1 cellular context compared by ENCODE assay signal in the genomic region with DNA sequence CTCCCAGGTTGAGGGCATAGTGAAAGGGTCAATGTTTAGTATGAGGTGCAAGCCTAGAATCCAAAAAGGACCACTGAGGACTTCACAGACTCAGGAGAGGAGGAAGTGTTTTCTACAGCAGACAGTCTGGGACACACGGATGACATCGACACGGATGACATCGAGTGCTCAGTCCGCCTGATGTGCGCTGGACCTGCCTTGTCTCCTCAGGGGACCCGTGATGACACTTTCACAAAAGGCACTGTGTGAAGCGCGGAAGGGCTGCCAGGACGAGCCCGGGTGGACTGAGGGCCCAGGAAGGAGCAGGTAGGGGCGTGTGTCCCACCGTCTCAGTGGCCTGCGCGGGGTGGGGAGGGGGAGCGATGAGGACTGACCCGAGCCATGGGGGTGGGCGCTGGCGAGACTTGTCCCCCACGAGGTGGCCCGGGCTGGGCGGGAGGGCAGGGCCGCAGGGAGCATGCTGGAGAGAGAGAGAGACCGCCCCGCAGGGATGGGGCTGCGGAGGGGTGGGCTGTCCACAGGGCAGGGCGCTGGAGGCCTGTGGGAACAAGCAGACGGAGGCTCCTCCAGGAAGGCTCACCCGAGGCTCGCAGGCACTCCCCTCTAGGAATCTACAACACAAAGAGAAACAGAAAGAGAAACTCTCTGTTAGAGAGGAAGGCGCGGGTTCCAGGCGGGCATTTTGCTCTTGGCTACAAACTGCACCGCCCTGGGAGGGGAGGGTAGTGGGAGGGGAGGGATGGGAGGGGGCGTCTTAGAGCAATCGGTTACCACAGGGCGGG.
TF ChIP-seq lines count a peak whose summit lies in the region.

No MANE protein-coding gene starts in this region.

TF ChIP-seq in GM12878, 131 proteins besides CTCF, POLR2A, EP300 and RAD21 (continued from another document):
- TF ChIP-seq, protein P1, sequence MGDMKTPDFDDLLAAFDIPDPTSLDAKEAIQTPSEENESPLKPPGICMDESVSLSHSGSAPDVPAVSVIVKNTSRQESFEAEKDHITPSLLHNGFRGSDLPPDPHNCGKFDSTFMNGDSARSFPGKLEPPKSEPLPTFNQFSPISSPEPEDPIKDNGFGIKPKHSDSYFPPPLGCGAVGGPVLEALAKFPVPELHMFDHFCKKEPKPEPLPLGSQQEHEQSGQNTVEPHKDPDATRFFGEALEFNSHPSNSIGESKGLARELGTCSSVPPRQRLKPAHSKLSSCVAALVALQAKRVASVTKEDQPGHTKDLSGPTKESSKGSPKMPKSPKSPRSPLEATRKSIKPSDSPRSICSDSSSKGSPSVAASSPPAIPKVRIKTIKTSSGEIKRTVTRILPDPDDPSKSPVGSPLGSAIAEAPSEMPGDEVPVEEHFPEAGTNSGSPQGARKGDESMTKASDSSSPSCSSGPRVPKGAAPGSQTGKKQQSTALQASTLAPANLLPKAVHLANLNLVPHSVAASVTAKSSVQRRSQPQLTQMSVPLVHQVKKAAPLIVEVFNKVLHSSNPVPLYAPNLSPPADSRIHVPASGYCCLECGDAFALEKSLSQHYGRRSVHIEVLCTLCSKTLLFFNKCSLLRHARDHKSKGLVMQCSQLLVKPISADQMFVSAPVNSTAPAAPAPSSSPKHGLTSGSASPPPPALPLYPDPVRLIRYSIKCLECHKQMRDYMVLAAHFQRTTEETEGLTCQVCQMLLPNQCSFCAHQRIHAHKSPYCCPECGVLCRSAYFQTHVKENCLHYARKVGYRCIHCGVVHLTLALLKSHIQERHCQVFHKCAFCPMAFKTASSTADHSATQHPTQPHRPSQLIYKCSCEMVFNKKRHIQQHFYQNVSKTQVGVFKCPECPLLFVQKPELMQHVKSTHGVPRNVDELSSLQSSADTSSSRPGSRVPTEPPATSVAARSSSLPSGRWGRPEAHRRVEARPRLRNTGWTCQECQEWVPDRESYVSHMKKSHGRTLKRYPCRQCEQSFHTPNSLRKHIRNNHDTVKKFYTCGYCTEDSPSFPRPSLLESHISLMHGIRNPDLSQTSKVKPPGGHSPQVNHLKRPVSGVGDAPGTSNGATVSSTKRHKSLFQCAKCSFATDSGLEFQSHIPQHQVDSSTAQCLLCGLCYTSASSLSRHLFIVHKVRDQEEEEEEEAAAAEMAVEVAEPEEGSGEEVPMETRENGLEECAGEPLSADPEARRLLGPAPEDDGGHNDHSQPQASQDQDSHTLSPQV (IDR thresholded peaks at IDR 0.05): no peak
- TF ChIP-seq NR2F1 (conservative IDR thresholded peaks at IDR 0.05) (no peak), SMC3 (IDR thresholded peaks at IDR 0.05; ENCODE audit: borderline replicate concordance, low read length) (no peak), NRF1 (conservative IDR thresholded peaks at IDR 0.05; ENCODE audit: low read depth, low read length) (no peak), SMAD1 (IDR thresholded peaks at IDR 0.05; ENCODE audit: low read depth, partially characterized antibody) (no peak), SIN3A (IDR thresholded peaks at IDR 0.05; ENCODE audit: low read depth, low read length) (no peak), YY1 (IDR thresholded peaks at IDR 0.05; ENCODE audit: low read depth, low read length) (peak; percentile 52; the same call in 1 of the 2 replicates), CREM (IDR thresholded peaks at IDR 0.05; ENCODE audit: low read depth) (no peak), LARP7 (IDR thresholded peaks at IDR 0.05) (peak; percentile 58), NR2C1 (IDR thresholded peaks at IDR 0.05) (no peak), SUPT20H (IDR thresholded peaks at IDR 0.05; ENCODE audit: borderline replicate concordance, control insufficient read depth, low read depth, low read length) (no peak), SREBF1 (IDR thresholded peaks at IDR 0.05; ENCODE audit: low read length) (no peak), CHD1 (IDR thresholded peaks at IDR 0.05; ENCODE audit: low read depth, low read length) (no peak), ZBED1 (IDR thresholded peaks at IDR 0.05; ENCODE audit: borderline replicate concordance) (peak; percentile 25; the same call in 1 of the 2 replicates), CEBPB (IDR thresholded peaks at IDR 0.05; ENCODE audit: borderline replicate concordance in 1 of 2, low read depth in 2 of 2, low read length in 2 of 2) (no peak), PAX5 (IDR thresholded peaks at IDR 0.05; ENCODE audit: borderline replicate concordance, low read depth, low read length) (no peak), IKZF1 (conservative IDR thresholded peaks at IDR 0.05) (no peak), SIX5 (IDR thresholded peaks at IDR 0.05; ENCODE audit: low read depth, low read length, severe bottlenecking) (no peak), YBX1 (IDR thresholded peaks at IDR 0.05) (no peak)
- TF ChIP-seq, protein P2, sequence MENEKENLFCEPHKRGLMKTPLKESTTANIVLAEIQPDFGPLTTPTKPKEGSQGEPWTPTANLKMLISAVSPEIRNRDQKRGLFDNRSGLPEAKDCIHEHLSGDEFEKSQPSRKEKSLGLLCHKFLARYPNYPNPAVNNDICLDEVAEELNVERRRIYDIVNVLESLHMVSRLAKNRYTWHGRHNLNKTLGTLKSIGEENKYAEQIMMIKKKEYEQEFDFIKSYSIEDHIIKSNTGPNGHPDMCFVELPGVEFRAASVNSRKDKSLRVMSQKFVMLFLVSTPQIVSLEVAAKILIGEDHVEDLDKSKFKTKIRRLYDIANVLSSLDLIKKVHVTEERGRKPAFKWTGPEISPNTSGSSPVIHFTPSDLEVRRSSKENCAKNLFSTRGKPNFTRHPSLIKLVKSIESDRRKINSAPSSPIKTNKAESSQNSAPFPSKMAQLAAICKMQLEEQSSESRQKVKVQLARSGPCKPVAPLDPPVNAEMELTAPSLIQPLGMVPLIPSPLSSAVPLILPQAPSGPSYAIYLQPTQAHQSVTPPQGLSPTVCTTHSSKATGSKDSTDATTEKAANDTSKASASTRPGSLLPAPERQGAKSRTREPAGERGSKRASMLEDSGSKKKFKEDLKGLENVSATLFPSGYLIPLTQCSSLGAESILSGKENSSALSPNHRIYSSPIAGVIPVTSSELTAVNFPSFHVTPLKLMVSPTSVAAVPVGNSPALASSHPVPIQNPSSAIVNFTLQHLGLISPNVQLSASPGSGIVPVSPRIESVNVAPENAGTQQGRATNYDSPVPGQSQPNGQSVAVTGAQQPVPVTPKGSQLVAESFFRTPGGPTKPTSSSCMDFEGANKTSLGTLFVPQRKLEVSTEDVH (IDR thresholded peaks at IDR 0.05; ENCODE audit: low read depth, partially characterized antibody): no peak
- TF ChIP-seq, protein P3, sequence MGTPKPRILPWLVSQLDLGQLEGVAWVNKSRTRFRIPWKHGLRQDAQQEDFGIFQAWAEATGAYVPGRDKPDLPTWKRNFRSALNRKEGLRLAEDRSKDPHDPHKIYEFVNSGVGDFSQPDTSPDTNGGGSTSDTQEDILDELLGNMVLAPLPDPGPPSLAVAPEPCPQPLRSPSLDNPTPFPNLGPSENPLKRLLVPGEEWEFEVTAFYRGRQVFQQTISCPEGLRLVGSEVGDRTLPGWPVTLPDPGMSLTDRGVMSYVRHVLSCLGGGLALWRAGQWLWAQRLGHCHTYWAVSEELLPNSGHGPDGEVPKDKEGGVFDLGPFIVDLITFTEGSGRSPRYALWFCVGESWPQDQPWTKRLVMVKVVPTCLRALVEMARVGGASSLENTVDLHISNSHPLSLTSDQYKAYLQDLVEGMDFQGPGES (IDR thresholded peaks at IDR 0.05): no peak
- TF ChIP-seq, protein P4, sequence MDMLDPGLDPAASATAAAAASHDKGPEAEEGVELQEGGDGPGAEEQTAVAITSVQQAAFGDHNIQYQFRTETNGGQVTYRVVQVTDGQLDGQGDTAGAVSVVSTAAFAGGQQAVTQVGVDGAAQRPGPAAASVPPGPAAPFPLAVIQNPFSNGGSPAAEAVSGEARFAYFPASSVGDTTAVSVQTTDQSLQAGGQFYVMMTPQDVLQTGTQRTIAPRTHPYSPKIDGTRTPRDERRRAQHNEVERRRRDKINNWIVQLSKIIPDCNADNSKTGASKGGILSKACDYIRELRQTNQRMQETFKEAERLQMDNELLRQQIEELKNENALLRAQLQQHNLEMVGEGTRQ (IDR thresholded peaks at IDR 0.05; ENCODE audit: borderline replicate concordance, low read depth, low read length): no peak
- TF ChIP-seq, protein P5, sequence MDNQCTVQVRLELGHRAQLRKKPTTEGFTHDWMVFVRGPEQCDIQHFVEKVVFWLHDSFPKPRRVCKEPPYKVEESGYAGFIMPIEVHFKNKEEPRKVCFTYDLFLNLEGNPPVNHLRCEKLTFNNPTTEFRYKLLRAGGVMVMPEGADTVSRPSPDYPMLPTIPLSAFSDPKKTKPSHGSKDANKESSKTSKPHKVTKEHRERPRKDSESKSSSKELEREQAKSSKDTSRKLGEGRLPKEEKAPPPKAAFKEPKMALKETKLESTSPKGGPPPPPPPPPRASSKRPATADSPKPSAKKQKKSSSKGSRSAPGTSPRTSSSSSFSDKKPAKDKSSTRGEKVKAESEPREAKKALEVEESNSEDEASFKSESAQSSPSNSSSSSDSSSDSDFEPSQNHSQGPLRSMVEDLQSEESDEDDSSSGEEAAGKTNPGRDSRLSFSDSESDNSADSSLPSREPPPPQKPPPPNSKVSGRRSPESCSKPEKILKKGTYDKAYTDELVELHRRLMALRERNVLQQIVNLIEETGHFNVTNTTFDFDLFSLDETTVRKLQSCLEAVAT (IDR thresholded peaks at IDR 0.05): peak; percentile 90
